In the genomic region with DNA sequence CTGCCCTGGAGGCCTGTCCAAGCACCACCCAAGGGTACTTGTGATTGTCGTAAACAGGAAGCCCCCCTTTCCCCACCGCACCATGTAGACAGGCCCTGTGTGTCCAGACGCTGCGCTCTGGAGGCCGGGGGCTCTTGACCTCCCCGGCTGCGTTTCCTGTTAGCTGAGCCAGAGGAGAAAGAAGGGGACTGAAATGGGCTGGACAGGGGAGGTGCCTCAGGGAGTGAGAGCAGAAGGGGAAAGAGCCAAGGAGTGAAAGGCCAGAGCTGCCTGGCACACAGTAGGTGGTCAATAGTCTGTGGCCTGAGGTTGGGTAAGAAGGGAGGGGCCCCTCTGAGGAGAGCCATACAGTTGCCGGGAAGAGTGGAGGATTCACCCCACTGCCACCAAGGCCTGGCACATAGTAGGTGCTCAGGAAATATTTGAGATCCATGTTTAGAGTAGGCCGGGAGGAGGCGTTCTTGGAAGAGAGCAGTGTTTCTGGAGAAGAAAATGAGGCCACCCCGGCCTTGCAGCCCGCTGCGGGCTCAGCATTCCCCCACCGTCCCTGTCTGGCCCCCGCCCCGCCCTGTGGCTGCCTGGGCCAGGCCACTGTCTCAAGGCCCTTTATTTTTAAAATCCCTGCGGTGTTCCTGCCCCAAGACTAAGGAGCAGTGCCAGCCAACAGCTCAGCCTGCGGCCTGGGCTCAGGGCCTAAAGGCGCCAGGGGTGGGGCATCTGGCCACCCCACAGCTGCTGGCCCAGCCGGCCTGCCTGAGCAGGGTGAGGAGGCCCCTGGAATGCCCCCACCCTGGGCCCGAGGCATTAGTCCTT, we compare ENCODE assay signal across 9 cellular contexts. TPM values are rescaled to one million over a fixed set of nuclear protein-coding genes. Genes with fewer than 3 reads are reported as not detected.
DNase-seq lines count a peak whose midpoint lies in the region; ATAC-seq and TF ChIP-seq lines count a peak whose summit lies in the region.
"Had no signal": no experiment of that assay in that cellular context is flagged by ENCODE, and none has a peak within 500 bp of the region (broad histone marks: within the 10 kb centered on the region; RNA-seq: fewer than 3 reads in every experiment).

No MANE protein-coding gene starts in this region.

- peak overlapping the region; percentile 82 to 86 (median 84) for H3K27ac ChIP-seq in gastrocnemius medialis

- DNase-seq in H4 (ENCODE audit: low spot score) (peak; percentile 49), cardiac fibroblast (ENCODE audit: low read depth in 2 of 2) (peak; percentile 84 to 98), iPS-NIHi11 (ENCODE audit: low spot score) (peak; percentile 56), gastrocnemius medialis (peak in 1 of 2 donors; percentile 48), NCI-H1930 (lab: John Stamatoyannopoulos, UW) (no peak), COR-L47 (lab: John Stamatoyannopoulos, UW) (no peak)
- no peak for DNase-seq in effector CD8-positive, alpha-beta T cell (lab: John Stamatoyannopoulos, UW)
- DNase-seq: activated naive CD8-positive, alpha-beta T cell treated with anti-CD3 and anti-CD28 coated beads for 36 hours had no signal

- no peak for TF ChIP-seq POLR2A in gastrocnemius medialis (IDR thresholded peaks at IDR 0.05)

- in situ Hi-C loops in gastrocnemius medialis (cut with MboI; ENCODE audit: low sequenced_read_pairs in 4 of 4), result no loop called here

- H3K4me3 ChIP-seq in cardiac fibroblast (replicated peaks in 1 of 2; ENCODE audit: low read depth in 2 of 2, low read length in 2 of 2) (no peak overlapping the region), gastrocnemius medialis (peak overlapping the region in 1 of 4 donors; percentile 30)

- intact Hi-C loops in gastrocnemius medialis (cut with DNase I; ENCODE audit: low total_unique reads), result loop anchor here (2.0 kb wide), 1 partner anchor 14 kb away; a partner anchor contains a TSS

- ATAC-seq in gastrocnemius medialis (peak; percentile 40 to 59), GM18517 (IDR thresholded peaks at IDR 0.05; ENCODE audit: unreplicated experiment) (no peak)

- peaks cover 0 to 8% (median 0%) of the 10 kb centered on the region in 3 donors for H3K27me3 ChIP-seq in gastrocnemius medialis

- H3K36me3 ChIP-seq in gastrocnemius medialis, result no peaks in the 10 kb centered on the region

- H3K9me3 ChIP-seq in gastrocnemius medialis, result no peaks in the 10 kb centered on the region

- peak; percentile 6 for TF ChIP-seq CTCF in cardiac fibroblast (IDR thresholded peaks at IDR 0.05; ENCODE audit: low read depth, low read length)
- no peak for TF ChIP-seq CTCF in gastrocnemius medialis (IDR thresholded peaks at IDR 0.05 in 4 of 5, conservative IDR thresholded peaks at IDR 0.05 in 1 of 5)

- H3K4me1 ChIP-seq in gastrocnemius medialis, result peaks cover 13 to 23% of the 10 kb centered on the region in 2 donors

RNA-seq across cellular contexts. Expression of a gene that starts 13.6 kb away (rescaled TPM):
- total RNA-seq in H4 (2014; rRNA removed; shearing (Covaris generic)), result 7.6 and 9.5 TPM in 2 replicates
- total RNA-seq in gastrocnemius medialis, result 1 to 10 TPM; 5.6 to 8.8 (median 6.8) TPM

RNA-seq across cellular contexts. Expression of a gene that starts 27.4 kb away (rescaled TPM):
- 2.8 and 3.9 TPM in 2 replicates for total RNA-seq in H4 (2014; rRNA removed; shearing (Covaris generic))
- total RNA-seq in gastrocnemius medialis, result 1 to 10 TPM; 2.6 to 5.7 (median 4.4) TPM

RNA-seq across cellular contexts. Expression of a gene that starts 33.2 kb away (rescaled TPM):
- total RNA-seq in H4 (2014; rRNA removed; shearing (Covaris generic)), result not detected in 2 replicates
- total RNA-seq in gastrocnemius medialis, result not detected
- total RNA-seq: activated naive CD8-positive, alpha-beta T cell treated with anti-CD3 and anti-CD28 coated beads for 36 hours had no signal

Comparison
In these comparisons a context has a peak if more than half of its experiments do, and no peak if none do; other contexts are left out.
1. DNase-seq: peak in H4 (single experiment), cardiac fibroblast (2 of 2) and iPS-NIHi11 (single experiment); none in NCI-H1930 (0 of 2), COR-L47 (single experiment) and effector CD8-positive, alpha-beta T cell (single experiment).